15 cellular contexts compared by ENCODE assay signal in genomic region chr3:197369545-197369944, GRCh38.
DNase-seq lines count a peak whose midpoint lies in the region; ATAC-seq, FAIRE-seq and TF ChIP-seq lines count a peak whose summit lies in the region.
"Had no signal": no experiment of that assay in that cellular context is flagged by ENCODE, and none has a peak within 500 bp of the region (broad histone marks: within the 10 kb centered on the region; RNA-seq: fewer than 3 reads in every experiment).

No MANE protein-coding gene starts in this region.

- H3K27ac ChIP-seq in angular gyrus (ENCODE audit: low read depth, low read length) (peak overlapping the region; percentile 90), H1 (ENCODE audit: low read depth, low read length) (no peak overlapping the region), substantia nigra (ENCODE audit: low read depth, low read length, poor library complexity, severe bottlenecking) (peak overlapping the region; percentile 91)

- H3K23ac ChIP-seq in H1 (ENCODE audit: insufficient read length) = no peak overlapping the region

- no peaks in the 10 kb centered on the region; the same call in 1 of the 2 replicates for H3K79me1 ChIP-seq in H1 (ENCODE audit: low read depth, low read length)

- H3K4ac ChIP-seq in H1 (replicated peaks; ENCODE audit: insufficient read length, low read depth, low read length) = no peak overlapping the region

- peaks cover 0 to 16% (median 10%) of the 10 kb centered on the region in 4 experiments; a peak in 5 of 7 replicates for H3K4me1 ChIP-seq in H1 (replicated peaks in 1 of 4; ENCODE audit: control insufficient read depth in 3 of 4, insufficient read depth in 4 of 4, low read length in 3 of 4)

- no peaks in the 10 kb centered on the region for H3K23me2 ChIP-seq in H1 (ENCODE audit: low read depth, low read length)

- no peak overlapping the region for H4K8ac ChIP-seq in H1 (ENCODE audit: extremely low read depth, insufficient read depth, low read length)

- POLR2A ChIA-PET in H1 (lab: Charles Lee; ENCODE audit: partially characterized antibody) = no interaction called here

- WGBS in H1 (ENCODE audit: extremely low coverage in 1 of 2, insufficient coverage in 1 of 2, insufficient read length in 1 of 2, insufficient replicate concordance in 2 of 2, low coverage in 1 of 2, low lambda C conversion rate in 2 of 2, missing lambda C conversion rate in 1 of 2), 2 experiments = no CpG with 5 or more reads among the region's 2 CpGs

- H3K36me3 ChIP-seq in H1 (ENCODE audit: control insufficient read depth in 2 of 4, insufficient read depth in 4 of 4, low read length in 3 of 4) = no peaks in the 10 kb centered on the region
- H3K36me3 ChIP-seq: HAP-1 had no signal

- H4K91ac ChIP-seq in H1 (replicated peaks; ENCODE audit: insufficient read length, low read length) = no peak overlapping the region

- H2BK5ac ChIP-seq in H1 (ENCODE audit: low read depth, low read length) = no peak overlapping the region

- H3K18ac ChIP-seq in H1 (ENCODE audit: extremely low read depth, low read length) = no peak overlapping the region

- DNase-seq in D341Med (ENCODE audit: low spot score) (peak; percentile 4), H1 (ENCODE audit: low read depth in 1 of 2, low spot score in 2 of 2) (no peak), substantia nigra (lab: John Stamatoyannopoulos, UW) (no peak), NCI-H2107 treated with DMSO at 0.1 percent for 48 hours (lab: John Stamatoyannopoulos, UW; ENCODE audit: unreplicated experiment) (no peak), GF-D8 (lab: John Stamatoyannopoulos, UW) (no peak)
- DNase-seq: C1 segment of cervical spinal cord; CD4-positive, alpha-beta T cell; DMS153 had no signal

- no peak overlapping the region for H2AK5ac ChIP-seq in H1 (ENCODE audit: low read depth, low read length)

- no peak for TF ChIP-seq CTCF in H1 (IDR thresholded peaks at IDR 0.05; ENCODE audit: control extremely low read depth in 1 of 3, insufficient read depth in 1 of 3, low read depth in 1 of 3, low read length in 3 of 3)

- CTCF ChIA-PET in H1 (lab: Charles Lee; ENCODE audit: partially characterized antibody) = interaction anchor here (1.7 to 2.6 kb wide), 2 partner anchors 16 to 133 kb away, joined by 4 to 12 read pairs; no protein-coding TSS in a partner anchor

- no peak overlapping the region for H3K56ac ChIP-seq in H1 (replicated peaks; ENCODE audit: insufficient read length, low read depth, low read length)

- no peak overlapping the region for H3K4me3 ChIP-seq in H1 (ENCODE audit: extremely low read depth in 1 of 4, insufficient read depth in 2 of 4, low read depth in 3 of 4, low read length in 4 of 4)
- H3K4me3 ChIP-seq: GM23338, HAP-1 had no signal

- no peaks in the 10 kb centered on the region for H3K79me2 ChIP-seq in H1 (ENCODE audit: control insufficient read depth in 1 of 2, insufficient read depth in 2 of 2, low read length in 2 of 2)

- H2BK12ac ChIP-seq in H1 (ENCODE audit: low read depth, low read length) = 0 out of 2 replicates have a peak overlapping the region, but pooled peaks have one; percentile 18

- H2AFZ ChIP-seq in H1 (ENCODE audit: low read length) = no peak overlapping the region

- no peak for TF ChIP-seq POLR2A in H1 (IDR thresholded peaks at IDR 0.05; ENCODE audit: control extremely low read depth in 1 of 2, low read depth in 2 of 2, low read length in 2 of 2)

- no peak overlapping the region for H2BK15ac ChIP-seq in H1 (ENCODE audit: low read length)

- H3K9me3 ChIP-seq in H1 (ENCODE audit: insufficient read depth in 2 of 2, low read depth in 1 of 2, low read length in 1 of 2) = no peaks in the 10 kb centered on the region
- H3K9me3 ChIP-seq: HAP-1 had no signal

- no peaks in the 10 kb centered on the region; a peak in 1 of 7 replicates for H3K27me3 ChIP-seq in H1 (replicated peaks in 1 of 4; ENCODE audit: control insufficient read depth in 3 of 4, extremely low read depth in 1 of 4, insufficient read depth in 3 of 4, low read length in 3 of 4)

- no peak overlapping the region for H3K9ac ChIP-seq in H1 (replicated peaks in 1 of 4; ENCODE audit: extremely low read depth in 1 of 4, low read depth in 3 of 4, low read length in 3 of 4)

- H2BK20ac ChIP-seq in H1 (ENCODE audit: low read length) = no peak overlapping the region

- H3K14ac ChIP-seq in H1 (ENCODE audit: insufficient read length) = no peak overlapping the region

- H4K5ac ChIP-seq in H1 (ENCODE audit: insufficient read length, low read depth, low read length) = no peak overlapping the region

- no peak for TF ChIP-seq EP300 in H1 (IDR thresholded peaks at IDR 0.05; ENCODE audit: borderline replicate concordance in 1 of 2, low read depth in 2 of 2, low read length in 2 of 2)

- no peak for TF ChIP-seq RAD21 in H1 (IDR thresholded peaks at IDR 0.05 in 1 of 2, conservative IDR thresholded peaks at IDR 0.05 in 1 of 2; ENCODE audit: low read depth in 2 of 2, low read length in 2 of 2)

- H4K20me1 ChIP-seq in H1 (replicated peaks in 1 of 2; ENCODE audit: control insufficient read depth in 1 of 2, insufficient read depth in 2 of 2, low read length in 2 of 2) = no peaks in the 10 kb centered on the region

- H3K4me2 ChIP-seq in H1 (ENCODE audit: insufficient read depth in 1 of 2, low read depth in 2 of 2, low read length in 2 of 2) = no peak overlapping the region
- H3K4me2 ChIP-seq: GM23338 had no signal

- H2BK120ac ChIP-seq in H1 (replicated peaks; ENCODE audit: low read depth, low read length) = no peak overlapping the region

- ATAC-seq in GM18868 (IDR thresholded peaks at IDR 0.05; ENCODE audit: unreplicated experiment) = no peak
- ATAC-seq: GM23338 had no signal

- no peak for FAIRE-seq in H1 (lab: Jason Lieb, UNC)
- FAIRE-seq: A204.1, D721Med, G401.6 had no signal

TF ChIP-seq in H1, 55 proteins besides CTCF, POLR2A, EP300 and RAD21:
- TF ChIP-seq POLR2AphosphoS5 (IDR thresholded peaks at IDR 0.05; ENCODE audit: low read depth, low read length) (no peak), YY1 (IDR thresholded peaks at IDR 0.05; ENCODE audit: low read depth, low read length) (no peak), HDAC6 (IDR thresholded peaks at IDR 0.05; ENCODE audit: low read depth, low read length) (no peak), BACH1 (IDR thresholded peaks at IDR 0.05; ENCODE audit: low read length) (no peak), CREB1 (IDR thresholded peaks at IDR 0.05) (no peak)
